Comparison of ENCODE assay signal across 18 cellular contexts in the genomic region with DNA sequence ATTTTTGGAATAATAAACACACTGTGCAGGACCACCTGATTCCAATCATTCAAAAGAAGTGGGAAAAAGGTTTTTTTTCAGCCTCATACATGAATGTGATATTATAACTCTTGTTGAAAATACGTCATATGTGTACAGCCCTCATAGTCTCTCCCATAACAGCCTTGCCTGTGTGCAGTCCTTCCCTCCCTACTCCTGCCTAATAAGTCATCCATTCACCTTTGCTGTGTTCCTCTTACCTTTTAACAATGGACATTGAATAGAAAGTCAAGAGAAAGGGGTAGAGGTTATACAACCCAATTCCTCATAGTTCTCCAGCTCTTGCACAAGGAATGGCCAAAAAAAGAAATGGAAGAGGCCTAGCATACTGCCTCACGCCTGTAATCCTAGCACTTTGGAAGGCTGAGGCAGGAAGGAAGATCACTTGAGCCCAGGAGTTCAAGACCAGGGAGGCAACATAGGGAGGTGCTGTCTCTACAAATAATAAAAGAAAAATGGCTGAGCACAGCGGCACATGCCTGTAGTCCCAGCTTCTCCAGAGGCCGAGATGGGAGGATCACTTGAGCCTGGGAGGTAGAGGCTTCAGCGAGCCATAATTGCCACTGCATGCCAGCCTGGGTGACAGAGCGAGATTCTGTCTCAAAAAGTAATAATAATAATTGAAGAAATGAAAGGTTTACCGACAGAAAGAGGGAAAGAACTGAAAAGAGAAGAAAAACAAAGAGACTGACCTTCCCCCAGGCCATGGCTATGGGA.
DNase-seq lines count a peak whose midpoint lies in the region; ATAC-seq, FAIRE-seq and TF ChIP-seq lines count a peak whose summit lies in the region.
"Had no signal": no experiment of that assay in that cellular context is flagged by ENCODE, and none has a peak within 500 bp of the region (broad histone marks: within the 10 kb centered on the region; RNA-seq: fewer than 3 reads in every experiment).

No MANE protein-coding gene starts in this region.

- H3K36me3 ChIP-seq in body of pancreas (replicated peaks in 1 of 2; ENCODE audit: insufficient read depth in 1 of 2, low read depth in 2 of 2) = no peaks in the 10 kb centered on the region
- no peaks in the 10 kb centered on the region for H3K36me3 ChIP-seq in pancreas
- H3K36me3 ChIP-seq in tibial nerve = no peaks in the 10 kb centered on the region
- H3K36me3 ChIP-seq: BLaER1 had no signal

- H3K27me3 ChIP-seq in body of pancreas (no peaks in the 10 kb centered on the region), pancreas (no peaks in the 10 kb centered on the region), tibial nerve (no peaks in the 10 kb centered on the region)
- H3K27me3 ChIP-seq: BLaER1 had no signal

- peak overlapping the region in 2 of 4 donors; percentile 28 to 43 for H3K27ac ChIP-seq in body of pancreas
- H3K27ac ChIP-seq in pancreas = peak overlapping the region in 3 of 4 donors; percentile 12 to 36 (median 23)
- peak overlapping the region; percentile 33 to 82 (median 54) for H3K27ac ChIP-seq in tibial nerve
- H3K27ac ChIP-seq: BLaER1 had no signal

- H3K4me1 ChIP-seq in body of pancreas (peaks cover 24% of the 10 kb centered on the region), pancreas (peaks cover 0 to 3% (median 0%) of the 10 kb centered on the region in 3 donors), tibial nerve (peaks cover 0 to 10% (median 0%) of the 10 kb centered on the region in 4 donors)
- H3K4me1 ChIP-seq: BLaER1, Caco-2 had no signal

- no peak overlapping the region for H3K4me3 ChIP-seq in body of pancreas
- H3K4me3 ChIP-seq in pancreas = no peak overlapping the region
- H3K4me3 ChIP-seq in tibial nerve = no peak overlapping the region
- H3K4me3 ChIP-seq: BLaER1 had no signal

- 91 to 93% methylated on average over 7 of the region's 7 CpGs for WGBS in body of pancreas, 2 donors
- 91 to 97% methylated on average over 7 of the region's 7 CpGs for WGBS in pancreas, 2 donors
- 84 to 86% methylated on average over 7 of the region's 7 CpGs for WGBS in tibial nerve, 2 donors

- ATAC-seq in body of pancreas (peak; percentile 55), pancreas (peak; percentile 16 to 53 (median 40))

- intact Hi-C loops in body of pancreas (cut with DNase I) (no loop called here), pancreas (cut with DNase I) (no loop called here)

- H3K9me3 ChIP-seq in body of pancreas (no peaks in the 10 kb centered on the region), pancreas (no peaks in the 10 kb centered on the region), tibial nerve (no peaks in the 10 kb centered on the region)
- H3K9me3 ChIP-seq: BLaER1, Caco-2 had no signal

- TF ChIP-seq POLR2A in body of pancreas (IDR thresholded peaks at IDR 0.05) (no peak), tibial nerve (IDR thresholded peaks at IDR 0.05) (no peak)

- no peak for FAIRE-seq in pancreas (lab: Jason Lieb, UNC)
- FAIRE-seq: GM12892, GM19239 had no signal

- TF ChIP-seq CTCF in body of pancreas (IDR thresholded peaks at IDR 0.05) = no peak
- no peak for TF ChIP-seq CTCF in pancreas (IDR thresholded peaks at IDR 0.05)
- no peak for TF ChIP-seq CTCF in tibial nerve (IDR thresholded peaks at IDR 0.05)

- no peak for TF ChIP-seq EP300 in tibial nerve (IDR thresholded peaks at IDR 0.05)

- DNase-seq in body of pancreas (no peak), globus pallidus (ENCODE audit: low spot score) (peak; percentile 6), pancreas (no peak), tibial nerve (ENCODE audit: low spot score in 2 of 2) (no peak), NCI-H1048 (lab: John Stamatoyannopoulos, UW) (no peak), amniotic stem cell (lab: John Stamatoyannopoulos, UW) (no peak), NCI-H2029 treated with DMSO at 0.1 percent for 48 hours (lab: John Stamatoyannopoulos, UW) (no peak)
- DNase-seq: 8988T; AML-193; Caco-2; CD8-positive, alpha-beta memory T cell; DND-41; GDM1; GOT3; H9 had no signal
